8 cellular contexts compared by ENCODE assay signal in the genomic region with DNA sequence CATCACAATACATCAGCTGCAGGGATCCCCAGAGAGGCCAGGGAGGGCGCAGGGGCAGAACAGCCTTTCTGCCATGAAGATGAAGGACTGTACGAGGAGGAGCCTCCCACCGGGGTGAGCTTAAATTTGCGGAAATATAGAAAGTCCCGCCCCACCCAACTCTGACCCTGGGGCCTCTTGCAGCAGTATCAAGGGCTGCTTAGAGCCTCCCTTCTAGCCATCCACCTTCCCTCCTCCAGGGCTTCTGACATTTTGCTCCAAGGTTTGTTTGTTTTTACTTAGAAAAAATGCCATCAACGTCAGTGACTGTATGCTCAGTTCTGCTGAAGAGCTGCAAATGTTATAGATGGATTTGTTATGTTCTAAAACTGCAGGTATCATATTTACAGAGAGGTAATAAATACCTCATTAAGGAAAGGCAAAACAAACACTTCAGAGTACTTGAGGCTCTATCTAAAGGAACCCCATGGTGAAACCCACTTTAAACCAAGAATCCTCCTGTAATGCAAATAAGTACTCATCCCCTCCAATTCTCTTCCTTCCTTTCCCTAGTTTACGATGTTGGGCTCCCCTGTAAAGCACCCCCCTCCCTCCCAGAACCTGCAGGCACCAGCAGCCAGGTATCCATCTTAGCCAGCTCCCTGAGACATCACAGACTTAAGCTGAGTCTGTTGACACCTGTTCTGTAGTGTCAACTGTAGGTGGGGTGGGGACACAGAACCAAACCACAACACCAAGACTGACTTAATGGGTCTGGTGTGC. TPM values are rescaled to one million over a fixed set of nuclear protein-coding genes. Genes with fewer than 3 reads are reported as not detected.
DNase-seq lines count a peak whose midpoint lies in the region; ATAC-seq and TF ChIP-seq lines count a peak whose summit lies in the region.

No MANE protein-coding gene starts in this region.

- H3K27ac ChIP-seq in MM.1S (ENCODE audit: low read length): no peak overlapping the region

- H3K9me2 ChIP-seq in Loucy (replicated peaks; ENCODE audit: low read depth, low read length) (no peaks in the 10 kb centered on the region), MM.1S (replicated peaks; ENCODE audit: insufficient read depth, low read length) (no peaks in the 10 kb centered on the region)

- H3K4me2 ChIP-seq in Loucy (ENCODE audit: low read depth, low read length, poor library complexity, severe bottlenecking) (peak overlapping the region; percentile 79), MM.1S (ENCODE audit: low read depth, low read length) (no peak overlapping the region)

- peak; percentile 67 for ATAC-seq in GM18505 (IDR thresholded peaks at IDR 0.05; ENCODE audit: unreplicated experiment)
- peak; percentile 70 for ATAC-seq in GM21723 (IDR thresholded peaks at IDR 0.05; ENCODE audit: unreplicated experiment)

- H3K9ac ChIP-seq in Loucy (ENCODE audit: low read depth, low read length, poor library complexity, severe bottlenecking) (peak overlapping the region; percentile 57), MM.1S (ENCODE audit: low read length) (no peak overlapping the region)

- H3F3A ChIP-seq in Loucy (ENCODE audit: low read depth) (peaks cover 7% of the 10 kb centered on the region; the same call in 1 of the 2 replicates), MM.1S (ENCODE audit: insufficient read depth, low read length) (no peaks in the 10 kb centered on the region)

- TF ChIP-seq POLR2A in GM18505 (IDR thresholded peaks at IDR 0.05; ENCODE audit: borderline replicate concordance, extremely low read depth, insufficient read depth, insufficient read length): no peak

- DNase-seq in T-helper 22 cell (ENCODE audit: low read depth): peak; percentile 19
- peak; percentile 69 for DNase-seq in left kidney (ENCODE audit: low read depth, low spot score)
- no peak for DNase-seq in kidney glomerular epithelial cell (lab: John Stamatoyannopoulos, UW)
- DNase-seq in BE2C: no peak
- no peak for DNase-seq in MM.1S

- no peaks in the 10 kb centered on the region for H3K27me3 ChIP-seq in Loucy (ENCODE audit: insufficient read depth, low read length, poor library complexity, severe bottlenecking)
- no peaks in the 10 kb centered on the region for H3K27me3 ChIP-seq in BE2C
- no peaks in the 10 kb centered on the region for H3K27me3 ChIP-seq in MM.1S (replicated peaks; ENCODE audit: insufficient read depth, low read length)

- H2AFZ ChIP-seq in Loucy (ENCODE audit: low read length): no peak overlapping the region
- no peak overlapping the region for H2AFZ ChIP-seq in MM.1S (ENCODE audit: low read length)

- H3K36me3 ChIP-seq in Loucy (ENCODE audit: insufficient read depth, low read length) (peaks cover 42% of the 10 kb centered on the region; the same call in 1 of the 2 replicates), BE2C (no peaks in the 10 kb centered on the region), MM.1S (replicated peaks; ENCODE audit: insufficient read depth, low read length) (no peaks in the 10 kb centered on the region)

- H3K4me1 ChIP-seq in Loucy (ENCODE audit: insufficient read depth, low read length, poor library complexity, severe bottlenecking) (peaks cover 68% of the 10 kb centered on the region), BE2C (peaks cover 5% of the 10 kb centered on the region; the same call in 1 of the 2 replicates), MM.1S (ENCODE audit: low read length) (peaks cover 4% of the 10 kb centered on the region; the same call in 1 of the 2 replicates)

- no peak for TF ChIP-seq CTCF in Loucy (conservative IDR thresholded peaks at IDR 0.05; ENCODE audit: low read length)
- TF ChIP-seq CTCF in BE2C (IDR thresholded peaks at IDR 0.05; ENCODE audit: low read depth, low read length): no peak
- TF ChIP-seq CTCF in MM.1S (IDR thresholded peaks at IDR 0.05; ENCODE audit: low read length): no peak

- H3K9me3 ChIP-seq in Loucy (ENCODE audit: insufficient read depth, low read depth, low read length) (no peaks in the 10 kb centered on the region), BE2C (no peaks in the 10 kb centered on the region), MM.1S (replicated peaks; ENCODE audit: insufficient read depth, low read length) (no peaks in the 10 kb centered on the region)

- H4K20me1 ChIP-seq in Loucy (ENCODE audit: insufficient read depth, low read length, poor library complexity, severe bottlenecking) (peaks cover 4% of the 10 kb centered on the region), MM.1S (ENCODE audit: insufficient read depth, low read length) (no peaks in the 10 kb centered on the region)

- peaks cover 93% of the 10 kb centered on the region for H3K79me2 ChIP-seq in Loucy (ENCODE audit: insufficient read depth, low read length)
- no peaks in the 10 kb centered on the region for H3K79me2 ChIP-seq in MM.1S (ENCODE audit: low read length)

- no peak overlapping the region for H3K4me3 ChIP-seq in Loucy (ENCODE audit: low read length, poor library complexity, severe bottlenecking)
- H3K4me3 ChIP-seq in BE2C (ENCODE audit: low read depth, low read length): no peak overlapping the region
- H3K4me3 ChIP-seq in MM.1S (ENCODE audit: low read length): no peak overlapping the region

RNA-seq across cellular contexts. Expression of a gene that starts 30.5 kb away (rescaled TPM):
- polyA plus RNA-seq in BE2C (2012; ENCODE audit: insufficient read depth, insufficient read length, low read depth): 1.3 TPM

Comparison
In these comparisons a context has a peak if more than half of its experiments do, and no peak if none do; other contexts are left out.
1. DNase-seq: peak in T-helper 22 cell (single experiment) and left kidney (single experiment); none in kidney glomerular epithelial cell (single experiment), BE2C (single experiment) and MM.1S (single experiment).